8 cellular contexts compared by ENCODE assay signal in the genomic region with DNA sequence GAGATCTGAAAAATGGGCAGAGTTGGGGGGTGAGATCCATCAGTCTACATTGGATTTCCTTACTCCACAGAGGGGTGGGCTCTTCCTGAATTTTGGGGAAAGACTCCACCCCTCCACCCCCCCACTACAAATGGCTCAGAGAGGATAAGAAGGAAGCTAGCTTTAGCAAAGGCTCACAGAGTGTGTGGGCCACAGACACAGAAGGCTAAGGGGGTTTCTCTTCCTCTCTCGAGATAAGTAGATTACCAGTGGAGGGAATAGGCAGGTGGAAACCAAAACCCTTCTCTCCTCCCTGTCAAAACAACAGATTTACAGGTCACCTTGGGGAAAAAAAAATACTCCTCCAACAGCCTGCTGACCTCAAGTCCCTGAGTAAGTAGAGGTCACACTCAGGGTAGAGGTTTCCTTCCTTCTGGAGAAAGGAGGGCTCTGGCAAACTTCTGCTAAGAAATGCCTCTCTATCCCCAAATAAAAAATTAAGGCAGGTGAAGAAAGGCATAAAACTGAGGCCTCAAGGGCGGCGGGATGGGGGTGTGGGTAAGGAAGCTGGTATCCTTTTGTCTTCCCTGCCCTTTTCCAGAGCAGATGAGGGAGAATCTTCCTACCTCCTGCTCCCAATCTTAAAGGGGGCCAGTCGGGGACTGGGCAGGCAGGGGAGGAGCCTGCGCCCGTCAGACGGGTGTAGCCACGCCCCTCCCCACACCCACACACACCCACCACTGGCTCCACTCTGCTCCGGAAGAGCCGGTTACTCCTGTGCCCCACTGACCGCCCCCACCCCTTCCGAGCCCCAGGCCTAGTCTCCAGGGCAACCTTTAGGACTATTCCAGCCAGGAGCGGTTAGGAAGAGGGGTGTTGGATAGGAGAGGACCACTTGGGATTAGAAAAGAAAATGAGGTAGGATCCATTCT. TPM values are rescaled to one million over a fixed set of nuclear protein-coding genes. Genes with fewer than 3 reads are reported as not detected.
A peak's percentile ranks its signal among the peaks of the same experiment; 100 is the strongest.
DNase-seq lines count a peak whose midpoint lies in the region; ATAC-seq and TF ChIP-seq lines count a peak whose summit lies in the region.

No MANE protein-coding gene starts in this region.

- H3K27me3 Mint-ChIP-seq in CD4-positive, alpha-beta T cell: no peaks in the 10 kb centered on the region

- no peaks in the 10 kb centered on the region for H3K36me3 ChIP-seq in mucosa of rectum (ENCODE audit: control insufficient read depth in 2 of 2, insufficient read depth in 2 of 2, low read length in 2 of 2)
- H3K36me3 ChIP-seq in stomach: peaks cover 0 to 5% (median 2%) of the 10 kb centered on the region in 4 donors

- peak overlapping the region; percentile 56 to 62 for H3K9ac ChIP-seq in mucosa of rectum (ENCODE audit: low read depth in 1 of 2, low read length in 2 of 2)

- H3K4me1 ChIP-seq in mucosa of rectum (ENCODE audit: control insufficient read depth in 2 of 2, insufficient read depth in 2 of 2, low read length in 2 of 2) (peaks cover 43 to 59% of the 10 kb centered on the region in 2 donors), stomach (peaks cover 44 to 81% (median 79%) of the 10 kb centered on the region in 4 donors)

- peak overlapping the region; percentile 93 for H3K4me3 Mint-ChIP-seq in CD4-positive, alpha-beta T cell

- H3K9me3 ChIP-seq in CD4-positive, alpha-beta T cell (ENCODE audit: control insufficient read depth, low read length): no peaks in the 10 kb centered on the region
- no peaks in the 10 kb centered on the region for H3K9me3 ChIP-seq in mucosa of rectum (ENCODE audit: control insufficient read depth in 2 of 2, low read length in 2 of 2)
- H3K9me3 ChIP-seq in stomach: no peaks in the 10 kb centered on the region

- H3K27ac Mint-ChIP-seq in CD4-positive, alpha-beta T cell: peak overlapping the region; percentile 98

- H3K36me3 Mint-ChIP-seq in CD4-positive, alpha-beta T cell (ENCODE audit: low read depth): peaks cover 39% of the 10 kb centered on the region

- POLR2A ChIA-PET in CD4-positive, alpha-beta T cell (lab: Charles Lee): interaction anchor here (0.6 to 9.4 kb wide), 3 partner anchors 14 to 53 kb away, joined by 4 to 139 read pairs (median 93); a partner anchor contains a TSS

- CTCF ChIA-PET in CD4-positive, alpha-beta T cell (lab: Charles Lee): interaction anchor here (1.1 kb wide), 1 partner anchor 443 kb away, joined by 3 read pairs; a partner anchor contains a TSS

- no peak for TF ChIP-seq EP300 in stomach (IDR thresholded peaks at IDR 0.05)

- DNase-seq in CD4-positive, alpha-beta T cell: peak in 7 of 10 experiments; percentile 17 to 56 (median 44)
- DNase-seq in NCI-H510A treated with DMSO at 0.1 percent for 48 hours (lab: John Stamatoyannopoulos, UW) (peak; percentile 41), activated T-cell treated with anti-CD3 and anti-CD28 coated beads for 24 hours (ENCODE audit: low read depth) (peak; percentile 36), epidermal melanocyte (ENCODE audit: insufficient read length, low spot score) (peak; percentile 83), stomach (peak; percentile 82), HK-2 (ENCODE audit: unreplicated experiment) (no peak)

- ATAC-seq in CD4-positive, alpha-beta T cell (ENCODE audit: poor library complexity): no peak
- ATAC-seq in GM21717 (IDR thresholded peaks at IDR 0.05; ENCODE audit: unreplicated experiment): peak; percentile 19

- H3K4me3 ChIP-seq in mucosa of rectum (ENCODE audit: low read length in 2 of 2) (peak overlapping the region; percentile 60 to 64), stomach (peak overlapping the region; percentile 19 to 87 (median 33))

- no peak for TF ChIP-seq CTCF in CD4-positive, alpha-beta T cell (IDR thresholded peaks at IDR 0.05)
- TF ChIP-seq CTCF in stomach (IDR thresholded peaks at IDR 0.05): no peak

- peaks cover 84% of the 10 kb centered on the region for H3K4me1 Mint-ChIP-seq in CD4-positive, alpha-beta T cell (ENCODE audit: low read depth)

- H3K27me3 ChIP-seq in CD4-positive, alpha-beta T cell (ENCODE audit: control insufficient read depth, insufficient read depth, low read length): no peaks in the 10 kb centered on the region
- H3K27me3 ChIP-seq in mucosa of rectum (ENCODE audit: control insufficient read depth in 2 of 2, insufficient read depth in 2 of 2, low read length in 2 of 2) (no peaks in the 10 kb centered on the region), stomach (no peaks in the 10 kb centered on the region)

- TF ChIP-seq POLR2A in stomach (IDR thresholded peaks at IDR 0.05): no peak

- peak overlapping the region; percentile 54 for H3K27ac ChIP-seq in CD4-positive, alpha-beta T cell (ENCODE audit: low read depth, low read length)
- H3K27ac ChIP-seq in mucosa of rectum (ENCODE audit: low read depth in 2 of 2, low read length in 2 of 2) (peak overlapping the region; percentile 60 to 71), stomach (peak overlapping the region; percentile 55 to 96 (median 95))

- intact Hi-C loops in CD4-positive, alpha-beta T cell (cut with DNase I, micrococcal nuclease): loop anchor here in 1 of 2 experiments (10.0 kb wide), 2 partner anchors 453 to 817 kb away; a partner anchor contains a TSS
- intact Hi-C loops in stomach (cut with DNase I; ENCODE audit: low total_unique reads): loop anchor here (10.0 kb wide), 1 partner anchor 53 kb away; a partner anchor contains a TSS

- WGBS in stomach, 5 donors: 1 to 5% (median 2%) methylated on average over 12 to 13 of the region's 13 CpGs

- no peaks in the 10 kb centered on the region for H3K9me3 Mint-ChIP-seq in CD4-positive, alpha-beta T cell

RNA-seq across cellular contexts. Expression of a gene that starts 1.9 kb away (rescaled TPM):
- 100 to 1,000 TPM; 207 to 211 TPM for total RNA-seq in CD4-positive, alpha-beta T cell
- 100 to 1,000 TPM in 3 of 5 donors, 10 to 100 TPM in 2; 69.4 to 158 (median 112) TPM for total RNA-seq in stomach
- polyA plus RNA-seq in stomach: 10 to 100 TPM in 2 of 3 donors, 1 to 10 TPM in 1; 9.5 to 19.4 (median 11.6) TPM

RNA-seq across cellular contexts. Expression of a gene that starts 13.7 kb away (rescaled TPM):
- 100 to 1,000 TPM; 305 to 318 TPM for total RNA-seq in CD4-positive, alpha-beta T cell
- total RNA-seq in stomach: 100 to 1,000 TPM; 183 to 604 (median 386) TPM
- 100 to 1,000 TPM; 505 to 573 (median 536) TPM for polyA plus RNA-seq in stomach

RNA-seq across cellular contexts. Expression of a gene that starts 56.0 kb away (rescaled TPM):
- total RNA-seq in CD4-positive, alpha-beta T cell: 100 to 1,000 TPM; 146 to 154 TPM
- total RNA-seq in stomach: 100 to 1,000 TPM in 1 of 5 donors, 10 to 100 TPM in 4; 43.3 to 120 (median 78.8) TPM
- 100 to 1,000 TPM in 2 of 3 donors, 10 to 100 TPM in 1; 97.7 to 145 (median 113) TPM for polyA plus RNA-seq in stomach
